Comparison of ENCODE assay signal across 1 cellular context in the genomic region with DNA sequence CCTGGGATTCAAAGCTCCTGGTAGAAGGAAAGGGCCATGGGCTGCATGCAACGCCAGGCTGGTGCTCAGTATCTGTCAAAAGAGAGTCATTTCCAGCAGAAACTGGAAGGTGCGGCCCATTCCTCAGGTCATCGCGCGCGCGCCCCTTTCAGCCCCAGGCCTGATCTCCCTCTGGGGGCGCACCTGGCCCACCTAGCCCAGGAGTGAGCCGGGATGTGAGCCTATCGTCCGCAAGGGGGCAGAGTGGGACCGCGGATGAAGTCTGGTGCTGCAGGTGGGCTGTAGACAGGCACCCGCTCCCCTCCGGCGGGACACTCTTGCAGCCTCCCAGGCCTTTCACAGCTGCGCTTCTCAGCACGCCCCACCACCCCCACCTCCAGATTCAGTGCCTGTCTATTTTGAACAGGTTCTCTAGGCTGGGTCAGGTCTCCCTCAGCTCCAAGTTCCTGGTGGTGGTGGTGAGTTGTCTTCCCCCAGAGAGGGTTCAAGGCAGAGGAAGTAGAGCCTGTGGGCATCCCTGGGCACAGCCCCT.
TF ChIP-seq lines count a peak whose summit lies in the region.

No MANE protein-coding gene starts in this region.

TF ChIP-seq in HCT116, 20 proteins besides CTCF, POLR2A, EP300 and RAD21 (continued from another document):
- TF ChIP-seq, protein P1, sequence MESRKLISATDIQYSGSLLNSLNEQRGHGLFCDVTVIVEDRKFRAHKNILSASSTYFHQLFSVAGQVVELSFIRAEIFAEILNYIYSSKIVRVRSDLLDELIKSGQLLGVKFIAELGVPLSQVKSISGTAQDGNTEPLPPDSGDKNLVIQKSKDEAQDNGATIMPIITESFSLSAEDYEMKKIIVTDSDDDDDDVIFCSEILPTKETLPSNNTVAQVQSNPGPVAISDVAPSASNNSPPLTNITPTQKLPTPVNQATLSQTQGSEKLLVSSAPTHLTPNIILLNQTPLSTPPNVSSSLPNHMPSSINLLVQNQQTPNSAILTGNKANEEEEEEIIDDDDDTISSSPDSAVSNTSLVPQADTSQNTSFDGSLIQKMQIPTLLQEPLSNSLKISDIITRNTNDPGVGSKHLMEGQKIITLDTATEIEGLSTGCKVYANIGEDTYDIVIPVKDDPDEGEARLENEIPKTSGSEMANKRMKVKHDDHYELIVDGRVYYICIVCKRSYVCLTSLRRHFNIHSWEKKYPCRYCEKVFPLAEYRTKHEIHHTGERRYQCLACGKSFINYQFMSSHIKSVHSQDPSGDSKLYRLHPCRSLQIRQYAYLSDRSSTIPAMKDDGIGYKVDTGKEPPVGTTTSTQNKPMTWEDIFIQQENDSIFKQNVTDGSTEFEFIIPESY (IDR thresholded peaks at IDR 0.05; ENCODE audit: extremely low read depth, insufficient replicate concordance, low read length), result no peak
- TF ChIP-seq ELF1 (IDR thresholded peaks at IDR 0.05; ENCODE audit: borderline replicate concordance, low read depth), result no peak
- TF ChIP-seq FOSL1 (IDR thresholded peaks at IDR 0.05; ENCODE audit: low read depth), result no peak
- TF ChIP-seq TCF7L2 (IDR thresholded peaks at IDR 0.05; ENCODE audit: borderline replicate concordance, extremely low read depth, insufficient read depth, insufficient read length), result no peak
